8 cellular contexts compared by ENCODE assay signal in genomic region chr1:145871994-145872411, GRCh38. TPM values are rescaled to one million over a fixed set of nuclear protein-coding genes. Genes with fewer than 3 reads are reported as not detected.
DNase-seq lines count a peak whose midpoint lies in the region; ATAC-seq, FAIRE-seq and TF ChIP-seq lines count a peak whose summit lies in the region.

No MANE protein-coding gene starts in this region.

- peak overlapping the region; percentile 32 to 63 (median 52); a peak in 18 of 20 replicates for H3K4me3 ChIP-seq in BLaER1 treated with 17β-estradiol and CSF1 and Interleukin-3, amounts not matched to agents 10 nM and 100 nM
- H3K4me3 ChIP-seq in OCI-LY3 (ENCODE audit: low read length) (peak overlapping the region; percentile 82), astrocyte (ENCODE audit: insufficient read depth, low read depth, low read length) (peak overlapping the region; percentile 47), iPS DF 6.9 (ENCODE audit: low read length) (peak overlapping the region; percentile 42; the same call in 1 of the 2 replicates)

- peaks cover 14 to 20% (median 19%) of the 10 kb centered on the region in 10 experiments for H3K4me1 ChIP-seq in BLaER1 treated with 17β-estradiol and CSF1 and Interleukin-3, amounts not matched to agents 10 nM and 100 nM
- H3K4me1 ChIP-seq in OCI-LY3 (ENCODE audit: low read length) (peaks cover 9% of the 10 kb centered on the region), astrocyte (ENCODE audit: insufficient read depth, low read length) (peaks cover 7% of the 10 kb centered on the region), iPS DF 6.9 (ENCODE audit: control insufficient read depth, insufficient read depth, low read length) (peaks cover 2% of the 10 kb centered on the region)

- peaks cover 0 to 8% (median 0%) of the 10 kb centered on the region in 11 experiments; a peak in 2 of 22 replicates for H4K20me1 ChIP-seq in BLaER1 treated with 17β-estradiol and CSF1 and Interleukin-3, amounts not matched to agents 10 nM and 100 nM
- H4K20me1 ChIP-seq in OCI-LY3 (ENCODE audit: insufficient read depth, low read length), result no peaks in the 10 kb centered on the region
- H4K20me1 ChIP-seq in astrocyte (ENCODE audit: insufficient read depth, low read length), result no peaks in the 10 kb centered on the region

- intact Hi-C loops in sciatic nerve (cut with DNase I), result no loop called here

- DNase-seq in astrocyte (ENCODE audit: low read depth) (peak; percentile 33), iPS DF 6.9 (ENCODE audit: low read depth, low spot score) (no peak), sciatic nerve (ENCODE audit: low spot score) (peak; percentile 69), NCI-H128 (lab: John Stamatoyannopoulos, UW; ENCODE audit: unreplicated experiment) (no peak), amniotic stem cell (lab: John Stamatoyannopoulos, UW) (no peak)

- peak; percentile 81 for ATAC-seq in sciatic nerve
- no peak for ATAC-seq in HG02763 (IDR thresholded peaks at IDR 0.05; ENCODE audit: unreplicated experiment)

- H3K27ac Mint-ChIP-seq in astrocyte (ENCODE audit: unreplicated experiment), result no peak overlapping the region

- TF ChIP-seq CTCF in OCI-LY3 (IDR thresholded peaks at IDR 0.05; ENCODE audit: low read depth, low read length), result peak; percentile 32; the same call in 1 of the 2 replicates
- no peak for TF ChIP-seq CTCF in astrocyte (IDR thresholded peaks at IDR 0.05; ENCODE audit: insufficient read depth, low read depth, low read length)

- no peak for FAIRE-seq in astrocyte (lab: Jason Lieb, UNC)

- peaks cover 5% of the 10 kb centered on the region for H3K9me3 Mint-ChIP-seq in astrocyte (ENCODE audit: unreplicated experiment)

- H3K9ac ChIP-seq in BLaER1 treated with 17β-estradiol and CSF1 and Interleukin-3, amounts not matched to agents 10 nM and 100 nM, result peak overlapping the region; percentile 51 to 76 (median 71); a peak in 21 of 22 replicates
- peak overlapping the region; percentile 67 for H3K9ac ChIP-seq in OCI-LY3 (ENCODE audit: low read length)
- peak overlapping the region; percentile 77 for H3K9ac ChIP-seq in astrocyte (ENCODE audit: low read length)

- WGBS in iPS DF 6.9 (ENCODE audit: insufficient coverage, insufficient read length), result no CpG with 5 or more reads among the region's 28 CpGs

- peak overlapping the region; percentile 99 for H2AFZ ChIP-seq in OCI-LY3 (ENCODE audit: low read depth, low read length)
- H2AFZ ChIP-seq in astrocyte (ENCODE audit: low read depth, low read length), result peak overlapping the region; percentile 87

- H3K9me3 ChIP-seq in BLaER1 treated with 17β-estradiol and CSF1 and Interleukin-3, amounts not matched to agents 10 nM and 100 nM (replicated peaks in 1 of 11), result no peaks in the 10 kb centered on the region
- H3K9me3 ChIP-seq in OCI-LY3 (ENCODE audit: insufficient read depth, low read length), result no peaks in the 10 kb centered on the region
- H3K9me3 ChIP-seq in astrocyte (ENCODE audit: insufficient read depth, low read depth, low read length), result no peaks in the 10 kb centered on the region
- no peaks in the 10 kb centered on the region for H3K9me3 ChIP-seq in iPS DF 6.9 (ENCODE audit: control insufficient read depth, insufficient read depth, low read length)

- no peaks in the 10 kb centered on the region for H3K36me3 ChIP-seq in BLaER1 treated with 17β-estradiol and CSF1 and Interleukin-3, amounts not matched to agents 10 nM and 100 nM
- no peaks in the 10 kb centered on the region for H3K36me3 ChIP-seq in OCI-LY3 (replicated peaks; ENCODE audit: low read depth, low read length)
- no peaks in the 10 kb centered on the region for H3K36me3 ChIP-seq in astrocyte (ENCODE audit: insufficient read depth, low read length)
- no peaks in the 10 kb centered on the region for H3K36me3 ChIP-seq in iPS DF 6.9 (ENCODE audit: control insufficient read depth, insufficient read depth, low read length)

- H3K36me3 Mint-ChIP-seq in astrocyte (ENCODE audit: low read depth, unreplicated experiment), result peaks cover 3% of the 10 kb centered on the region

- H3K27me3 ChIP-seq in BLaER1 treated with 17β-estradiol and CSF1 and Interleukin-3, amounts not matched to agents 10 nM and 100 nM, result peaks cover 19 to 34% (median 26%) of the 10 kb centered on the region in 11 experiments; a peak in 21 of 22 replicates
- H3K27me3 ChIP-seq in OCI-LY3 (ENCODE audit: low read depth, low read length) (peaks cover 39% of the 10 kb centered on the region), astrocyte (ENCODE audit: insufficient read depth, low read length) (peaks cover 2% of the 10 kb centered on the region), iPS DF 6.9 (ENCODE audit: control insufficient read depth, insufficient read depth, low read length) (peaks cover 2% of the 10 kb centered on the region; the same call in 1 of the 2 replicates)

- peak overlapping the region; percentile 79 to 98 (median 91) for H3K4me2 ChIP-seq in BLaER1 treated with 17β-estradiol and CSF1 and Interleukin-3, amounts not matched to agents 10 nM and 100 nM
- H3K4me2 ChIP-seq in OCI-LY3 (ENCODE audit: low read length) (peak overlapping the region; percentile 95), astrocyte (ENCODE audit: low read length) (peak overlapping the region; percentile 96)

- H3K4me3 Mint-ChIP-seq in astrocyte (ENCODE audit: unreplicated experiment), result no peak overlapping the region

- H3K27ac ChIP-seq in BLaER1 treated with 17β-estradiol and CSF1 and Interleukin-3, amounts not matched to agents 10 nM and 100 nM, result peak overlapping the region; percentile 16 to 66 (median 48); a peak in 15 of 22 replicates
- H3K27ac ChIP-seq in OCI-LY3 (ENCODE audit: low read length) (no peak overlapping the region), astrocyte (ENCODE audit: low read depth, low read length) (no peak overlapping the region), iPS DF 6.9 (ENCODE audit: low read length) (no peak overlapping the region)

- H3K4me1 Mint-ChIP-seq in astrocyte (ENCODE audit: low read depth, unreplicated experiment), result no peaks in the 10 kb centered on the region

- peaks cover 55% of the 10 kb centered on the region for H3K27me3 Mint-ChIP-seq in astrocyte (ENCODE audit: low read depth, unreplicated experiment)

- H3K79me2 ChIP-seq in OCI-LY3 (ENCODE audit: low read length), result no peaks in the 10 kb centered on the region
- H3K79me2 ChIP-seq in astrocyte (ENCODE audit: insufficient read depth, low read length), result no peaks in the 10 kb centered on the region

RNA-seq across cellular contexts. Expression of gene PIAS3, which starts 13.1 kb away (rescaled TPM):
- 42.6 and 49.9 TPM in 2 replicates for total RNA-seq in astrocyte
- total RNA-seq in sciatic nerve, result 44.5 TPM

RNA-seq across cellular contexts. Expression of gene ANKRD35, which starts 13.7 kb away (rescaled TPM):
- 0.07 and 0.16 TPM in 2 replicates for total RNA-seq in astrocyte
- total RNA-seq in sciatic nerve, result 3.8 TPM

RNA-seq across cellular contexts. Expression of gene NUDT17, which starts 26.6 kb away (rescaled TPM):
- total RNA-seq in astrocyte, result 2.6 and 3.3 TPM in 2 replicates
- total RNA-seq in sciatic nerve, result 3.9 TPM

RNA-seq across cellular contexts. Expression of gene ITGA10, which starts 37.8 kb away (rescaled TPM):
- 0.65 and 1.0 TPM in 2 replicates for total RNA-seq in astrocyte
- 9.6 TPM for total RNA-seq in sciatic nerve

RNA-seq across cellular contexts. Expression of gene PEX11B, which starts 46.5 kb away (rescaled TPM):
- total RNA-seq in astrocyte (19.9 and 20.7 TPM in 2 replicates), sciatic nerve (20.7 TPM)

Comparison
In these comparisons a context has a peak if more than half of its experiments do, and no peak if none do; other contexts are left out.
1. H3K27ac ChIP-seq: peak in BLaER1 treated with 17β-estradiol and CSF1 and Interleukin-3, amounts not matched to agents 10 nM and 100 nM (11 of 11); none in OCI-LY3 (single experiment), astrocyte (single experiment) and iPS DF 6.9 (single experiment).
2. DNase-seq: peak in astrocyte (single experiment) and sciatic nerve (single experiment); none in iPS DF 6.9 (single experiment), NCI-H128 (single experiment) and amniotic stem cell (single experiment).
3. Peak in every context shown above with its lines, with median percentiles within 50 percentile points of each other: H3K4me2 ChIP-seq, H3K4me3 ChIP-seq and H3K9ac ChIP-seq.